Comparison of ENCODE assay signal across 8 cellular contexts in genomic region chr15:99564221-99565030, GRCh38. TPM values are rescaled to one million over a fixed set of nuclear protein-coding genes. Genes with fewer than 3 reads are reported as not detected.
DNase-seq lines count a peak whose midpoint lies in the region; ATAC-seq and TF ChIP-seq lines count a peak whose summit lies in the region.

No MANE protein-coding gene starts in this region.

- ATAC-seq in GM19035 (IDR thresholded peaks at IDR 0.05; ENCODE audit: unreplicated experiment) (peak; percentile 39), HG03139 (IDR thresholded peaks at IDR 0.05; ENCODE audit: unreplicated experiment) (peak; percentile 23)
- ATAC-seq in stimulated activated naive B cell treated with anti-CD40 and anti-IgM and Interleukin-4, amounts not matched to agents 10 μg/mL and 1 μg/mL and 100 μg/mL, for 72 hours (replicated peaks): peak; percentile 15 to 19

- H3K4me1 ChIP-seq in CD4-positive, alpha-beta memory T cell (ENCODE audit: insufficient read depth, low read length): peaks cover 29% of the 10 kb centered on the region

- H3K27ac ChIP-seq in CD4-positive, alpha-beta memory T cell (ENCODE audit: low read depth, low read length): peak overlapping the region; percentile 55

- peak overlapping the region; percentile 28 to 85 (median 72) for H3K4me3 Mint-ChIP-seq in CD4-positive, alpha-beta memory T cell
- H3K4me3 Mint-ChIP-seq in stimulated activated naive B cell treated with anti-CD40 and anti-IgM and Interleukin-4, amounts not matched to agents 10 μg/mL and 1 μg/mL and 100 μg/mL, for 72 hours: peak overlapping the region; percentile 62 to 95

- peak overlapping the region; percentile 54 to 93 (median 90) for H3K27ac Mint-ChIP-seq in CD4-positive, alpha-beta memory T cell
- peak overlapping the region; percentile 77 for H3K27ac Mint-ChIP-seq in stimulated activated naive B cell treated with anti-CD40 and anti-IgM and Interleukin-4, amounts not matched to agents 10 μg/mL and 1 μg/mL and 100 μg/mL, for 72 hours

- intact Hi-C loops in CD4-positive, alpha-beta memory T cell (cut with micrococcal nuclease): loop anchor here (1.0 to 10.0 kb wide), 8 partner anchors 120 to 1040 kb away; partner anchors contain the start of genes ADAMTS17, ASB7, LINS1 and LRRC28

- CTCF ChIA-PET in CD4-positive, alpha-beta memory T cell (lab: Charles Lee; ENCODE audit: partially characterized antibody): interaction anchor here (1.2 kb wide), 1 partner anchor 245 kb away, joined by 3 read pairs; no protein-coding TSS in a partner anchor

- H3K36me3 Mint-ChIP-seq in CD4-positive, alpha-beta memory T cell: peaks cover 0 to 11% of the 10 kb centered on the region in 2 donors
- H3K36me3 Mint-ChIP-seq in stimulated activated naive B cell treated with anti-CD40 and anti-IgM and Interleukin-4, amounts not matched to agents 10 μg/mL and 1 μg/mL and 100 μg/mL, for 72 hours: peaks cover 5 to 16% of the 10 kb centered on the region in 2 donors

- H3K4me1 Mint-ChIP-seq in CD4-positive, alpha-beta memory T cell: peaks cover 28 to 45% (median 36%) of the 10 kb centered on the region in 4 donors
- peaks cover 29 to 45% of the 10 kb centered on the region in 2 donors for H3K4me1 Mint-ChIP-seq in stimulated activated naive B cell treated with anti-CD40 and anti-IgM and Interleukin-4, amounts not matched to agents 10 μg/mL and 1 μg/mL and 100 μg/mL, for 72 hours

- H3K4me3 ChIP-seq in CD4-positive, alpha-beta memory T cell (ENCODE audit: low read length in 2 of 2): peak overlapping the region in 1 of 2 donors; percentile 27
- H3K4me3 ChIP-seq in cardiac fibroblast (replicated peaks in 1 of 2; ENCODE audit: low read depth in 2 of 2, low read length in 2 of 2) (peak overlapping the region in 1 of 2 donors; percentile 17), kidney epithelial cell (ENCODE audit: low read depth, low read length) (peak overlapping the region; percentile 91)

- POLR2A ChIA-PET in CD4-positive, alpha-beta memory T cell (lab: Charles Lee; ENCODE audit: partially characterized antibody): interaction anchor here (1.1 to 4.1 kb wide), 6 partner anchors 9 to 313 kb away, joined by 4 to 27 read pairs (median 6); partner anchors contain the start of gene LRRC28

- DNase-seq in CD4-positive, alpha-beta memory T cell: peak in 3 of 5 donors; percentile 5 to 14 (median 5)
- DNase-seq in NOMO-1 (lab: John Stamatoyannopoulos, UW; ENCODE audit: unreplicated experiment in 2 of 2) (peak; percentile 33 to 71), cardiac fibroblast (ENCODE audit: low read depth in 2 of 2) (peak; percentile 38 to 43), kidney epithelial cell (ENCODE audit: low read depth) (no peak), NCI-H1436 (lab: John Stamatoyannopoulos, UW) (no peak)
- no peak for DNase-seq in stimulated activated naive B cell treated with anti-CD40 and anti-IgM and Interleukin-4, amounts not matched to agents 10 μg/mL and 1 μg/mL and 100 μg/mL, for 72 hours

- no peak for TF ChIP-seq CTCF in cardiac fibroblast (IDR thresholded peaks at IDR 0.05; ENCODE audit: low read depth, low read length)
- TF ChIP-seq CTCF in kidney epithelial cell (IDR thresholded peaks at IDR 0.05; ENCODE audit: insufficient read depth, low read length, poor library complexity, severe bottlenecking): no peak

- peaks cover 0 to 3% of the 10 kb centered on the region in 2 donors for H3K27me3 Mint-ChIP-seq in CD4-positive, alpha-beta memory T cell
- H3K27me3 Mint-ChIP-seq in stimulated activated naive B cell treated with anti-CD40 and anti-IgM and Interleukin-4, amounts not matched to agents 10 μg/mL and 1 μg/mL and 100 μg/mL, for 72 hours: no peaks in the 10 kb centered on the region

- H3K9me3 Mint-ChIP-seq in CD4-positive, alpha-beta memory T cell: no peaks in the 10 kb centered on the region
- no peaks in the 10 kb centered on the region for H3K9me3 Mint-ChIP-seq in stimulated activated naive B cell treated with anti-CD40 and anti-IgM and Interleukin-4, amounts not matched to agents 10 μg/mL and 1 μg/mL and 100 μg/mL, for 72 hours

- H3K36me3 ChIP-seq in CD4-positive, alpha-beta memory T cell (ENCODE audit: insufficient read depth, low read length): no peaks in the 10 kb centered on the region
- H3K36me3 ChIP-seq in kidney epithelial cell (ENCODE audit: control insufficient read depth, insufficient read depth, low read length): no peaks in the 10 kb centered on the region

- no peaks in the 10 kb centered on the region for H3K9me3 ChIP-seq in CD4-positive, alpha-beta memory T cell (ENCODE audit: control insufficient read depth in 1 of 2, low read length in 2 of 2)

- H3K27me3 ChIP-seq in CD4-positive, alpha-beta memory T cell (ENCODE audit: insufficient read depth, low read length): no peaks in the 10 kb centered on the region
- H3K27me3 ChIP-seq in kidney epithelial cell (ENCODE audit: control insufficient read depth, insufficient read depth, low read length): no peaks in the 10 kb centered on the region

RNA-seq across cellular contexts. Expression of gene MEF2A, which starts 1.4 kb away (rescaled TPM):
- 10 to 100 TPM; 27.6 to 27.8 TPM for total RNA-seq in CD4-positive, alpha-beta memory T cell
- polyA plus RNA-seq in CD4-positive, alpha-beta memory T cell: 10 to 100 TPM; 11.4 to 17.9 TPM
- total RNA-seq in kidney epithelial cell: 43.7 and 55.4 TPM in 2 replicates

Comparison
In these comparisons a context has a peak if more than half of its experiments do, and no peak if none do; other contexts are left out.
1. DNase-seq: peak in CD4-positive, alpha-beta memory T cell (3 of 5), NOMO-1 (2 of 2) and cardiac fibroblast (2 of 2); none in kidney epithelial cell (single experiment), stimulated activated naive B cell treated with anti-CD40 and anti-IgM and Interleukin-4, amounts not matched to agents 10 μg/mL and 1 μg/mL and 100 μg/mL, for 72 hours (single experiment) and NCI-H1436 (single experiment).
2. Peak in every context shown above with its lines, with median percentiles within 50 percentile points of each other: ATAC-seq.